In genomic region chr13:112943309-112944125, GRCh38 we compare ENCODE assay signal across 8 cellular contexts. TPM values are rescaled to one million over a fixed set of nuclear protein-coding genes. Genes with fewer than 3 reads are reported as not detected.
DNase-seq lines count a peak whose midpoint lies in the region; ATAC-seq and TF ChIP-seq lines count a peak whose summit lies in the region.

No MANE protein-coding gene starts in this region.

- ATAC-seq in GM18909 (IDR thresholded peaks at IDR 0.05; ENCODE audit: poor library complexity, unreplicated experiment) (peak; percentile 34), HG03439 (IDR thresholded peaks at IDR 0.05; ENCODE audit: unreplicated experiment) (peak; percentile 28), SK-N-SH treated with all-trans-retinoic acid at 6 μM for 48 hours (peak; percentile 73)

- 3% methylated on average over 81 of the region's 81 CpGs for WGBS in liver

- peak overlapping the region in 1 of 2 donors; percentile 40 for H3K9ac ChIP-seq in liver (ENCODE audit: low read depth in 1 of 2, low read length in 2 of 2)

- no peaks in the 10 kb centered on the region for H3K27me3 ChIP-seq in liver (ENCODE audit: control insufficient read depth in 4 of 4, insufficient read depth in 4 of 4, low read length in 3 of 4)

- H3K27ac ChIP-seq in cingulate gyrus (ENCODE audit: low read depth, low read length) (peak overlapping the region; percentile 24), liver (ENCODE audit: low read depth in 1 of 2, low read length in 2 of 2) (peak overlapping the region in 1 of 2 donors; percentile 27)

- TF ChIP-seq RAD21 in liver (IDR thresholded peaks at IDR 0.05): no peak

- H3K4me1 ChIP-seq in liver (ENCODE audit: control insufficient read depth in 4 of 4, insufficient read depth in 4 of 4, low read length in 3 of 4): peaks cover 0 to 13% (median 7%) of the 10 kb centered on the region in 4 donors

- H3K36me3 ChIP-seq in liver (ENCODE audit: control insufficient read depth in 4 of 4, insufficient read depth in 3 of 4, low read depth in 1 of 4, low read length in 3 of 4): no peaks in the 10 kb centered on the region

- no peak for TF ChIP-seq CTCF in liver (IDR thresholded peaks at IDR 0.05; ENCODE audit: low read depth, low read length, missing input control)

- peak overlapping the region; percentile 33 to 56 (median 55) for H3K4me3 ChIP-seq in liver (ENCODE audit: low read depth in 1 of 3, low read length in 3 of 3)

- DNase-seq in Ammon's horn (ENCODE audit: low spot score): peak; percentile 40
- peak; percentile 53 for DNase-seq in stimulated activated CD8-positive, alpha-beta memory T cell treated with anti-CD3 and anti-CD28 coated beads, Interleukin-4, amount 100 ng/mL, for 48 hours
- no peak for DNase-seq in cerebellar nuclear complex (lab: John Stamatoyannopoulos, UW)

- H3K9me3 ChIP-seq in liver (ENCODE audit: control insufficient read depth in 4 of 4, low read length in 3 of 4): no peaks in the 10 kb centered on the region

TF ChIP-seq in SK-N-SH treated with all-trans-retinoic acid at 6 μM for 48 hours, 23 proteins besides CTCF, POLR2A, EP300 and RAD21:
- TF ChIP-seq PPARA (CRISPR knock-in tag; IDR thresholded peaks at IDR 0.05; ENCODE audit: borderline replicate concordance) (no peak), RARB (CRISPR knock-in tag; IDR thresholded peaks at IDR 0.05) (no peak), TCF4 (CRISPR knock-in tag; IDR thresholded peaks at IDR 0.05; ENCODE audit: borderline replicate concordance) (no peak), ARNTL (CRISPR knock-in tag; IDR thresholded peaks at IDR 0.05; ENCODE audit: borderline replicate concordance, low read depth) (no peak), ZNF70 (CRISPR knock-in tag; IDR thresholded peaks at IDR 0.05) (no peak), OSR1 (CRISPR knock-in tag; IDR thresholded peaks at IDR 0.05) (no peak), PATZ1 (CRISPR knock-in tag; IDR thresholded peaks at IDR 0.05; ENCODE audit: borderline replicate concordance) (no peak)

TF ChIP-seq in liver, 16 proteins besides CTCF, POLR2A, EP300 and RAD21:
- TF ChIP-seq SP1 (IDR thresholded peaks at IDR 0.05): no peak
- no peak for TF ChIP-seq RXRA (IDR thresholded peaks at IDR 0.05)
- TF ChIP-seq FOXA2 (IDR thresholded peaks at IDR 0.05): no peak
- no peak for TF ChIP-seq FOXA1 (IDR thresholded peaks at IDR 0.05)

RNA-seq across cellular contexts. Expression of gene MCF2L, which starts 25.5 kb away (rescaled TPM):
- total RNA-seq in liver: 10 to 100 TPM in 1 of 2 donors, 1 to 10 TPM in 1; 9.1 to 12.8 TPM
- polyA plus RNA-seq in liver: 1 to 10 TPM; 2.9 to 5.1 TPM

Comparison
In these comparisons a context has a peak if more than half of its experiments do, and no peak if none do; other contexts are left out.
1. DNase-seq: peak in Ammon's horn (single experiment) and stimulated activated CD8-positive, alpha-beta memory T cell treated with anti-CD3 and anti-CD28 coated beads, Interleukin-4, amount 100 ng/mL, for 48 hours (single experiment); none in cerebellar nuclear complex (0 of 2).
2. Peak in every context shown above with its lines, with median percentiles within 50 percentile points of each other: ATAC-seq.